Comparison of ENCODE assay signal across 1 cellular context in the genomic region with DNA sequence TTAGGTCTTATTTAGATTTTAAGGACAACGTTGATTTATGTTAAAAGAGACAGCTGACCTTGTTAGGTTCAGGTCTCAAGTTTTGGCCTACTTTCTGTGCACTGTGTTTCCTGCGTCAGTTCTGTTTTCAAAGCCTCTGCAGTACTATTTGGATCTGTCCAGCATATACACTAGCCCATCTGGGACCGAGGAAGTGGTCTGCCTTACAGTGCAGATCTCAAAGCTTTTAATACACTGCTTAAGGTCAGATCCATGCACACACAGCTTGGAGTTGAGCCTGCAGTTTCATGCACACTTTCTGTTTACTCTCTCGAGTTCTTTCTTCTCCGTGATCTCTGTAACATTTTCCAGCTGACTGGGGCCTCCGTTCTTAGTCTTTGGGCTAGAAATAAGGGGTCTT.
TF ChIP-seq lines count a peak whose summit lies in the region.

No MANE protein-coding gene starts in this region.

TF ChIP-seq in GM23338, 12 proteins besides CTCF, POLR2A, EP300 and RAD21 (continued from another document):
- TF ChIP-seq, protein P1, sequence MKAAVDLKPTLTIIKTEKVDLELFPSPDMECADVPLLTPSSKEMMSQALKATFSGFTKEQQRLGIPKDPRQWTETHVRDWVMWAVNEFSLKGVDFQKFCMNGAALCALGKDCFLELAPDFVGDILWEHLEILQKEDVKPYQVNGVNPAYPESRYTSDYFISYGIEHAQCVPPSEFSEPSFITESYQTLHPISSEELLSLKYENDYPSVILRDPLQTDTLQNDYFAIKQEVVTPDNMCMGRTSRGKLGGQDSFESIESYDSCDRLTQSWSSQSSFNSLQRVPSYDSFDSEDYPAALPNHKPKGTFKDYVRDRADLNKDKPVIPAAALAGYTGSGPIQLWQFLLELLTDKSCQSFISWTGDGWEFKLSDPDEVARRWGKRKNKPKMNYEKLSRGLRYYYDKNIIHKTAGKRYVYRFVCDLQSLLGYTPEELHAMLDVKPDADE (IDR thresholded peaks at IDR 0.05) = no peak
- no peak for TF ChIP-seq CREB1 (CRISPR knock-in tag; IDR thresholded peaks at IDR 0.05; ENCODE audit: low read depth)
- TF ChIP-seq ZNF331 (CRISPR knock-in tag; IDR thresholded peaks at IDR 0.05; ENCODE audit: low read depth) = no peak
- no peak for TF ChIP-seq POLR2AphosphoS5 (IDR thresholded peaks at IDR 0.05; ENCODE audit: low read depth)
- TF ChIP-seq EZH2 (IDR thresholded peaks at IDR 0.05; ENCODE audit: low read depth, unreplicated experiment) = no peak
- no peak for TF ChIP-seq JUNB (IDR thresholded peaks at IDR 0.05; ENCODE audit: unreplicated experiment)
- TF ChIP-seq, protein P2, sequence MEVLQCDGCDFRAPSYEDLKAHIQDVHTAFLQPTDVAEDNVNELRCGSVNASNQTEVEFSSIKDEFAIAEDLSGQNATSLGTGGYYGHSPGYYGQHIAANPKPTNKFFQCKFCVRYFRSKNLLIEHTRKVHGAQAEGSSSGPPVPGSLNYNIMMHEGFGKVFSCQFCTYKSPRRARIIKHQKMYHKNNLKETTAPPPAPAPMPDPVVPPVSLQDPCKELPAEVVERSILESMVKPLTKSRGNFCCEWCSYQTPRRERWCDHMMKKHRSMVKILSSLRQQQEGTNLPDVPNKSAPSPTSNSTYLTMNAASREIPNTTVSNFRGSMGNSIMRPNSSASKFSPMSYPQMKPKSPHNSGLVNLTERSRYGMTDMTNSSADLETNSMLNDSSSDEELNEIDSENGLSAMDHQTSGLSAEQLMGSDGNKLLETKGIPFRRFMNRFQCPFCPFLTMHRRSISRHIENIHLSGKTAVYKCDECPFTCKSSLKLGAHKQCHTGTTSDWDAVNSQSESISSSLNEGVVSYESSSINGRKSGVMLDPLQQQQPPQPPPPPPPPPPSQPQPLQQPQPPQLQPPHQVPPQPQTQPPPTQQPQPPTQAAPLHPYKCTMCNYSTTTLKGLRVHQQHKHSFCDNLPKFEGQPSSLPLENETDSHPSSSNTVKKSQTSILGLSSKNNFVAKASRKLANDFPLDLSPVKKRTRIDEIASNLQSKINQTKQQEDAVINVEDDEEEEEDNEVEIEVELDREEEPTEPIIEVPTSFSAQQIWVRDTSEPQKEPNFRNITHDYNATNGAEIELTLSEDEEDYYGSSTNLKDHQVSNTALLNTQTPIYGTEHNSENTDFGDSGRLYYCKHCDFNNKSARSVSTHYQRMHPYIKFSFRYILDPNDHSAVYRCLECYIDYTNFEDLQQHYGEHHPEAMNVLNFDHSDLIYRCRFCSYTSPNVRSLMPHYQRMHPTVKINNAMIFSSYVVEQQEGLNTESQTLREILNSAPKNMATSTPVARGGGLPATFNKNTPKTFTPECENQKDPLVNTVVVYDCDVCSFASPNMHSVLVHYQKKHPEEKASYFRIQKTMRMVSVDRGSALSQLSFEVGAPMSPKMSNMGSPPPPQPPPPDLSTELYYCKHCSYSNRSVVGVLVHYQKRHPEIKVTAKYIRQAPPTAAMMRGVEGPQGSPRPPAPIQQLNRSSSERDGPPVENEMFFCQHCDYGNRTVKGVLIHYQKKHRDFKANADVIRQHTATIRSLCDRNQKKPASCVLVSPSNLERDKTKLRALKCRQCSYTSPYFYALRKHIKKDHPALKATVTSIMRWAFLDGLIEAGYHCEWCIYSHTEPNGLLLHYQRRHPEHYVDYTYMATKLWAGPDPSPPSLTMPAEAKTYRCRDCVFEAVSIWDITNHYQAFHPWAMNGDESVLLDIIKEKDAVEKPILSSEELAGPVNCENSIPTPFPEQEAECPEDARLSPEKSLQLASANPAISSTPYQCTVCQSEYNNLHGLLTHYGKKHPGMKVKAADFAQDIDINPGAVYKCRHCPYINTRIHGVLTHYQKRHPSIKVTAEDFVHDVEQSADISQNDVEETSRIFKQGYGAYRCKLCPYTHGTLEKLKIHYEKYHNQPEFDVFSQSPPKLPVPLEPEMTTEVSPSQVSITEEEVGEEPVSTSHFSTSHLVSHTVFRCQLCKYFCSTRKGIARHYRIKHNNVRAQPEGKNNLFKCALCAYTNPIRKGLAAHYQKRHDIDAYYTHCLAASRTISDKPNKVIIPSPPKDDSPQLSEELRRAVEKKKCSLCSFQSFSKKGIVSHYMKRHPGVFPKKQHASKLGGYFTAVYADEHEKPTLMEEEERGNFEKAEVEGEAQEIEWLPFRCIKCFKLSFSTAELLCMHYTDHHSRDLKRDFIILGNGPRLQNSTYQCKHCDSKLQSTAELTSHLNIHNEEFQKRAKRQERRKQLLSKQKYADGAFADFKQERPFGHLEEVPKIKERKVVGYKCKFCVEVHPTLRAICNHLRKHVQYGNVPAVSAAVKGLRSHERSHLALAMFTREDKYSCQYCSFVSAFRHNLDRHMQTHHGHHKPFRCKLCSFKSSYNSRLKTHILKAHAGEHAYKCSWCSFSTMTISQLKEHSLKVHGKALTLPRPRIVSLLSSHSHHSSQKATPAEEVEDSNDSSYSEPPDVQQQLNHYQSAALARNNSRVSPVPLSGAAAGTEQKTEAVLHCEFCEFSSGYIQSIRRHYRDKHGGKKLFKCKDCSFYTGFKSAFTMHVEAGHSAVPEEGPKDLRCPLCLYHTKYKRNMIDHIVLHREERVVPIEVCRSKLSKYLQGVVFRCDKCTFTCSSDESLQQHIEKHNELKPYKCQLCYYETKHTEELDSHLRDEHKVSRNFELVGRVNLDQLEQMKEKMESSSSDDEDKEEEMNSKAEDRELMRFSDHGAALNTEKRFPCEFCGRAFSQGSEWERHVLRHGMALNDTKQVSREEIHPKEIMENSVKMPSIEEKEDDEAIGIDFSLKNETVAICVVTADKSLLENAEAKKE (CRISPR knock-in tag; IDR thresholded peaks at IDR 0.05) = no peak
- TF ChIP-seq ZNF114 (CRISPR knock-in tag; IDR thresholded peaks at IDR 0.05) = no peak
- no peak for TF ChIP-seq EZH2phosphoT487 (IDR thresholded peaks at IDR 0.05; ENCODE audit: unreplicated experiment)
